Comparison of ENCODE assay signal across 2 cellular contexts in genomic region chr20:54624701-54625472, GRCh38.
TF ChIP-seq lines count a peak whose summit lies in the region.

No MANE protein-coding gene starts in this region.

TF ChIP-seq in HepG2, 621 proteins besides CTCF, POLR2A, EP300 and RAD21:
- TF ChIP-seq SOX13 (IDR thresholded peaks at IDR 0.05): no peak
- TF ChIP-seq SOX13 (CRISPR knock-in tag; conservative IDR thresholded peaks at IDR 0.05 in 1 of 2, IDR thresholded peaks at IDR 0.05 in 1 of 2): 0 out of 4 replicates have a peak, but pooled peaks of 1 of the 2 experiments have one; percentile 3
- TF ChIP-seq ZNF354B (CRISPR knock-in tag; IDR thresholded peaks at IDR 0.05): no peak
- TF ChIP-seq ZNF547 (CRISPR knock-in tag; IDR thresholded peaks at IDR 0.05): no peak
- TF ChIP-seq, protein P1, sequence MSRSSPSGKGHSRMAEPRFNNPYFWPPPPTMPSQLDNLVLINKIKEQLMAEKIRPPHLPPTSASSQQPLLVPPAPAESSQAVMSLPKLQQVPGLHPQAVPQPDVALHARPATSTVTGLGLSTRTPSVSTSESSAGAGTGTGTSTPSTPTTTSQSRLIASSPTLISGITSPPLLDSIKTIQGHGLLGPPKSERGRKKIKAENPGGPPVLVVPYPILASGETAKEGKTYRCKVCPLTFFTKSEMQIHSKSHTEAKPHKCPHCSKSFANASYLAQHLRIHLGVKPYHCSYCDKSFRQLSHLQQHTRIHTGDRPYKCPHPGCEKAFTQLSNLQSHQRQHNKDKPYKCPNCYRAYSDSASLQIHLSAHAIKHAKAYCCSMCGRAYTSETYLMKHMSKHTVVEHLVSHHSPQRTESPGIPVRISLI (CRISPR knock-in tag; IDR thresholded peaks at IDR 0.05; ENCODE audit: borderline replicate concordance): 0 out of 2 replicates have a peak, but pooled peaks have one; percentile 27
- no peak for TF ChIP-seq ZSCAN22 (CRISPR knock-in tag; IDR thresholded peaks at IDR 0.05)

TF ChIP-seq in endothelial cell of umbilical vein, 7 proteins besides CTCF, POLR2A, EP300 and RAD21:
- TF ChIP-seq MAX (IDR thresholded peaks at IDR 0.05; ENCODE audit: insufficient read depth, insufficient read length) (no peak), EZH2 (IDR thresholded peaks at IDR 0.05; ENCODE audit: borderline replicate concordance, low read depth, low read length, severe bottlenecking) (no peak), FOS (IDR thresholded peaks at IDR 0.05; ENCODE audit: borderline replicate concordance, insufficient read depth, low read length) (no peak), POLR2AphosphoS5 (IDR thresholded peaks at IDR 0.05; ENCODE audit: insufficient read depth, low read depth, low read length) (no peak), JUN (IDR thresholded peaks at IDR 0.05; ENCODE audit: borderline replicate concordance, insufficient read depth, insufficient read length, low read depth) (no peak), MYC (IDR thresholded peaks at IDR 0.05; ENCODE audit: low read depth, low read length) (no peak), GATA2 (IDR thresholded peaks at IDR 0.05; ENCODE audit: insufficient read depth, insufficient read length, low read depth, low read length) (no peak)
